ENCODE assay signal across 9 cellular contexts in genomic region chr6:127606131-127606562, GRCh38. TPM values are rescaled to one million over a fixed set of nuclear protein-coding genes. Genes with fewer than 3 reads are reported as not detected.
DNase-seq lines count a peak whose midpoint lies in the region; ATAC-seq, FAIRE-seq and TF ChIP-seq lines count a peak whose summit lies in the region.
"Had no signal": no experiment of that assay in that cellular context is flagged by ENCODE, and none has a peak within 500 bp of the region (broad histone marks: within the 10 kb centered on the region; RNA-seq: fewer than 3 reads in every experiment).

No MANE protein-coding gene starts in this region.

- H3K4me1 Mint-ChIP-seq in natural killer cell, result no peaks in the 10 kb centered on the region

- H3K36me3 Mint-ChIP-seq in natural killer cell, result no peaks in the 10 kb centered on the region

- H3K27me3 Mint-ChIP-seq in natural killer cell (ENCODE audit: low read depth in 2 of 2), result no peaks in the 10 kb centered on the region
- H3K27me3 Mint-ChIP-seq: effector memory CD8-positive, alpha-beta T cell had no signal

- intact Hi-C loops in natural killer cell (cut with micrococcal nuclease), result no loop called here

- TF ChIP-seq CTCF in D721Med (IDR thresholded peaks at IDR 0.05; ENCODE audit: insufficient read depth, missing control alignments), result peak; percentile 43
- peak; percentile 46 for TF ChIP-seq CTCF in LNCAP (IDR thresholded peaks at IDR 0.05)
- TF ChIP-seq CTCF in natural killer cell (IDR thresholded peaks at IDR 0.05), result no peak

- H3K4me3 Mint-ChIP-seq in natural killer cell, result no peak overlapping the region
- H3K4me3 Mint-ChIP-seq: effector memory CD8-positive, alpha-beta T cell had no signal

- peak; percentile 85 for FAIRE-seq in D721Med (lab: Jason Lieb, UNC)

- H3K27ac Mint-ChIP-seq in natural killer cell, result no peak overlapping the region
- H3K27ac Mint-ChIP-seq: effector memory CD8-positive, alpha-beta T cell had no signal

- ATAC-seq in natural killer cell (no peak), HG02970 (IDR thresholded peaks at IDR 0.05; ENCODE audit: low FRiP score, unreplicated experiment) (no peak)
- ATAC-seq: effector memory CD8-positive, alpha-beta T cell had no signal

- peak; percentile 8 for DNase-seq in D721Med (ENCODE audit: insufficient read length, low spot score)
- peak; percentile 62 for DNase-seq in SK-MEL-5 (ENCODE audit: low read depth, low spot score)
- peak; percentile 48 for DNase-seq in iPS-NIHi11 (ENCODE audit: low spot score)
- no peak for DNase-seq in natural killer cell
- DNase-seq in C1 segment of cervical spinal cord (lab: John Stamatoyannopoulos, UW), result no peak
- no peak for DNase-seq in hippocampal formation (lab: John Stamatoyannopoulos, UW)

- in situ Hi-C loops in SK-MEL-5 (cut with HindIII; ENCODE audit: low pct_unique_long_range_greater_than_20kb, low sequenced_read_pairs), result no loop called here

- peaks cover 3 to 7% of the 10 kb centered on the region in 2 donors for H3K9me3 Mint-ChIP-seq in natural killer cell
- H3K9me3 Mint-ChIP-seq: effector memory CD8-positive, alpha-beta T cell had no signal

RNA-seq across cellular contexts. Expression of gene C6orf58, which starts 29.2 kb away (rescaled TPM):
- not detected in 2 replicates for total RNA-seq in SK-MEL-5 (2014; rRNA removed; shearing (Covaris generic))
- 0.15 TPM in 1 of 2 replicates, not detected in the other for polyA plus RNA-seq in SK-MEL-5 (2015; cell fraction: cytosol; rRNA removed)
- polyA plus RNA-seq in SK-MEL-5 (2015; cell fraction: nucleus; rRNA removed), result not detected in 2 replicates
- total RNA-seq in natural killer cell, result not detected

Comparison
In these comparisons a context has a peak if more than half of its experiments do, and no peak if none do; other contexts are left out.
1. DNase-seq: peak in D721Med (single experiment), SK-MEL-5 (single experiment) and iPS-NIHi11 (single experiment); none in natural killer cell (single experiment), C1 segment of cervical spinal cord (0 of 14) and hippocampal formation (0 of 2).